Comparison of ENCODE assay signal across 14 cellular contexts in genomic region chr12:53103860-53104305, GRCh38. TPM values are rescaled to one million over a fixed set of nuclear protein-coding genes. Genes with fewer than 3 reads are reported as not detected.
A peak's percentile ranks its signal among the peaks of the same experiment; 100 is the strongest.
DNase-seq lines count a peak whose midpoint lies in the region; ATAC-seq and TF ChIP-seq lines count a peak whose summit lies in the region.
"Had no signal": no experiment of that assay in that cellular context is flagged by ENCODE, and none has a peak within 500 bp of the region (broad histone marks: within the 10 kb centered on the region; RNA-seq: fewer than 3 reads in every experiment).

No MANE protein-coding gene starts in this region.

- no peak for DNase-seq in activated T-cell treated with anti-CD3 and anti-CD28 coated beads, Interleukin-2, amount 50 U/mL, for 24 hours
- no peak for DNase-seq in activated T-cell treated with anti-CD3 and anti-CD28 coated beads, Interleukin-2, amount 50 U/mL, for 4 hours
- DNase-seq in RPMI8226 (peak; percentile 61), dermis blood vessel endothelial cell (peak; percentile 18), stomach (no peak), cerebellar nuclear complex (lab: John Stamatoyannopoulos, UW) (no peak), AG08396 (ENCODE audit: low spot score) (no peak)
- DNase-seq: brain microvascular endothelial cell, foreskin melanocyte, NCI-H1105 had no signal

- H3K9me3 Mint-ChIP-seq in activated T-cell treated with anti-CD3 and anti-CD28 coated beads, Interleukin-2, amount 50 U/mL, for 24 hours: no peaks in the 10 kb centered on the region
- H3K9me3 Mint-ChIP-seq in activated T-cell treated with anti-CD3 and anti-CD28 coated beads, Interleukin-2, amount 50 U/mL, for 4 hours: no peaks in the 10 kb centered on the region
- H3K9me3 Mint-ChIP-seq: mesothelial cell of epicardium had no signal

- H3K4me1 Mint-ChIP-seq in activated T-cell treated with anti-CD3 and anti-CD28 coated beads, Interleukin-2, amount 50 U/mL, for 24 hours (ENCODE audit: low read depth): peaks cover 31% of the 10 kb centered on the region
- peaks cover 35% of the 10 kb centered on the region for H3K4me1 Mint-ChIP-seq in activated T-cell treated with anti-CD3 and anti-CD28 coated beads, Interleukin-2, amount 50 U/mL, for 4 hours (ENCODE audit: low read depth)

- peaks cover 0 to 9% (median 8%) of the 10 kb centered on the region in 4 donors for H3K36me3 ChIP-seq in stomach

- no peak for TF ChIP-seq CTCF in stomach (IDR thresholded peaks at IDR 0.05)

- no peak overlapping the region for H3K4me3 Mint-ChIP-seq in activated T-cell treated with anti-CD3 and anti-CD28 coated beads, Interleukin-2, amount 50 U/mL, for 24 hours
- no peak overlapping the region for H3K4me3 Mint-ChIP-seq in activated T-cell treated with anti-CD3 and anti-CD28 coated beads, Interleukin-2, amount 50 U/mL, for 4 hours
- H3K4me3 Mint-ChIP-seq: mesothelial cell of epicardium had no signal

- peaks cover 4 to 34% (median 14%) of the 10 kb centered on the region in 4 donors for H3K4me1 ChIP-seq in stomach

- H3K27me3 ChIP-seq in stomach: no peaks in the 10 kb centered on the region
- H3K27me3 ChIP-seq: brain microvascular endothelial cell had no signal

- H3K27me3 Mint-ChIP-seq in activated T-cell treated with anti-CD3 and anti-CD28 coated beads, Interleukin-2, amount 50 U/mL, for 24 hours: no peaks in the 10 kb centered on the region
- no peaks in the 10 kb centered on the region for H3K27me3 Mint-ChIP-seq in activated T-cell treated with anti-CD3 and anti-CD28 coated beads, Interleukin-2, amount 50 U/mL, for 4 hours (ENCODE audit: low read depth)

- no peaks in the 10 kb centered on the region for H3K36me3 Mint-ChIP-seq in activated T-cell treated with anti-CD3 and anti-CD28 coated beads, Interleukin-2, amount 50 U/mL, for 24 hours (ENCODE audit: low read depth)
- H3K36me3 Mint-ChIP-seq in activated T-cell treated with anti-CD3 and anti-CD28 coated beads, Interleukin-2, amount 50 U/mL, for 4 hours (ENCODE audit: insufficient read depth): no peaks in the 10 kb centered on the region

- no peak for TF ChIP-seq POLR2A in stomach (IDR thresholded peaks at IDR 0.05)

- H3K27ac ChIP-seq in stomach: peak overlapping the region in 3 of 5 donors; percentile 10 to 42 (median 39)
- H3K27ac ChIP-seq: brain microvascular endothelial cell had no signal

- WGBS in stomach, 5 donors: 41 to 60% (median 52%) methylated on average over 3 of the region's 3 CpGs

- TF ChIP-seq EP300 in stomach (IDR thresholded peaks at IDR 0.05): no peak

- H3K9me3 ChIP-seq in stomach: no peaks in the 10 kb centered on the region

- peak overlapping the region; percentile 57 for H3K27ac Mint-ChIP-seq in activated T-cell treated with anti-CD3 and anti-CD28 coated beads, Interleukin-2, amount 50 U/mL, for 24 hours
- H3K27ac Mint-ChIP-seq: mesothelial cell of epicardium had no signal

- intact Hi-C loops in stomach (cut with DNase I; ENCODE audit: low total_unique reads): loop anchor here (5.0 kb wide), 1 partner anchor 37 kb away; no protein-coding TSS in a partner anchor

- ATAC-seq in activated T-cell treated with anti-CD3 and anti-CD28 coated beads, Interleukin-2, amount 50 U/mL, for 4 hours: no peak
- no peak for ATAC-seq in HG02981 (IDR thresholded peaks at IDR 0.05; ENCODE audit: unreplicated experiment)

- no peak overlapping the region for H3K4me3 ChIP-seq in stomach
- H3K4me3 ChIP-seq: skin epidermis had no signal

RNA-seq across cellular contexts. Expression of gene SOAT2, which starts 0.6 kb away (rescaled TPM):
- under 1 TPM; 0.15 to 0.54 (median 0.32) TPM for total RNA-seq in activated T-cell treated with anti-CD3 and anti-CD28 coated beads, Interleukin-2, amount 50 U/mL, for 4 hours
- not detected in 2 replicates for total RNA-seq in dermis blood vessel endothelial cell
- under 1 TPM in 1 of 5 donors, not detected in 4; 0.92 TPM for total RNA-seq in stomach
- under 1 TPM in 1 of 3 donors, not detected in 2; 0.28 TPM for polyA plus RNA-seq in stomach
- polyA plus RNA-seq: AG04450 had no signal

RNA-seq across cellular contexts. Expression of gene IGFBP6, which starts 6.4 kb away (rescaled TPM):
- total RNA-seq in activated T-cell treated with anti-CD3 and anti-CD28 coated beads, Interleukin-2, amount 50 U/mL, for 4 hours: under 1 TPM; 0.29 to 0.43 (median 0.38) TPM
- 4.9 and 7.0 TPM in 2 replicates for total RNA-seq in dermis blood vessel endothelial cell
- total RNA-seq in stomach: 100 to 1,000 TPM in 2 of 5 donors, 10 to 100 TPM in 3; 22.6 to 388 (median 95.1) TPM
- polyA plus RNA-seq in stomach: 100 to 1,000 TPM in 1 of 3 donors, 10 to 100 TPM in 2; 30.6 to 124 (median 54.7) TPM

RNA-seq across cellular contexts. Expression of gene SPRYD3, which starts 24.7 kb away (rescaled TPM):
- 10 to 100 TPM; 48.3 to 57.8 (median 50.7) TPM for total RNA-seq in activated T-cell treated with anti-CD3 and anti-CD28 coated beads, Interleukin-2, amount 50 U/mL, for 4 hours
- 13.1 and 16.5 TPM in 2 replicates for total RNA-seq in dermis blood vessel endothelial cell
- total RNA-seq in stomach: 10 to 100 TPM; 17.8 to 99.8 (median 50.9) TPM
- 10 to 100 TPM; 26.3 to 30.5 (median 29.8) TPM for polyA plus RNA-seq in stomach

RNA-seq across cellular contexts. Expression of gene TNS2, which starts 54.0 kb away (rescaled TPM):
- 1 to 10 TPM in 2 of 3 donors, under 1 TPM in 1; 0.87 to 2.5 (median 2.1) TPM for total RNA-seq in activated T-cell treated with anti-CD3 and anti-CD28 coated beads, Interleukin-2, amount 50 U/mL, for 4 hours
- total RNA-seq in dermis blood vessel endothelial cell (56.2 and 56.5 TPM in 2 replicates), stomach (100 to 1,000 TPM in 2 of 5 donors, 10 to 100 TPM in 3; 38.5 to 164 (median 44.2) TPM)
- 100 to 1,000 TPM in 1 of 3 donors, 10 to 100 TPM in 2; 71.0 to 104 (median 76.5) TPM for polyA plus RNA-seq in stomach

Comparison
In these comparisons a context has a peak if more than half of its experiments do, and no peak if none do; other contexts are left out.
1. DNase-seq: peak in RPMI8226 (single experiment) and dermis blood vessel endothelial cell (single experiment); none in activated T-cell treated with anti-CD3 and anti-CD28 coated beads, Interleukin-2, amount 50 U/mL, for 24 hours (single experiment), activated T-cell treated with anti-CD3 and anti-CD28 coated beads, Interleukin-2, amount 50 U/mL, for 4 hours (single experiment), stomach (single experiment), cerebellar nuclear complex (0 of 2) and AG08396 (single experiment).